In the genomic region with DNA sequence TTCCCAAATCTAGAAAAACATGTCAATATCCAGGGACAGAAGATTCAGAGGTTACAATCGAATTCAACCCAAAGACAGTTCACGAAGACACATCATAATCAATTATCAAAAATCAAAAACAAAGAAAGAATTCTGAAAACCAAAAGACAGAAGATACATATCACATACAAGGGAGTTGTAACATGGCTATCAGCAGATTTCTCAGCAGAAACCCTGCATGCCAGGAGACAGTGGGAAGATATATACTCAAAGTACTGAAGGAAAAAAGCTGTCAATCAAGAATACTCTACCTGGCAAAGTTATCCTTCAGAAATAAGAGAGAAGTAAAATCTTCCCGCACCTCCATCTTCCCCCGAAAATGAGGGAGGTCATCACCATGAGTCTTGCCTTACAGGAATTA, we compare ENCODE assay signal across 26 cellular contexts.
DNase-seq lines count a peak whose midpoint lies in the region; ATAC-seq, FAIRE-seq and TF ChIP-seq lines count a peak whose summit lies in the region.
"Had no signal": no experiment of that assay in that cellular context is flagged by ENCODE, and none has a peak within 500 bp of the region (broad histone marks: within the 10 kb centered on the region; RNA-seq: fewer than 3 reads in every experiment).

No MANE protein-coding gene starts in this region.

- H3K9me3 ChIP-seq in MM.1S (replicated peaks; ENCODE audit: insufficient read depth, low read length), result no peaks in the 10 kb centered on the region
- H3K9me3 ChIP-seq: BE2C had no signal

- no peaks in the 10 kb centered on the region for H3K27me3 ChIP-seq in MM.1S (replicated peaks; ENCODE audit: insufficient read depth, low read length)
- H3K27me3 ChIP-seq: BE2C, BLaER1 had no signal

- no peaks in the 10 kb centered on the region for H3K4me1 ChIP-seq in MM.1S (ENCODE audit: low read length)
- H3K4me1 ChIP-seq: BE2C had no signal

- peaks cover 9 to 10% of the 10 kb centered on the region in 2 donors for H3K36me3 Mint-ChIP-seq in activated T-cell treated with anti-CD3 and anti-CD28 coated beads, Interleukin-2, amount 50 U/mL, for 72 hours (ENCODE audit: insufficient read depth in 2 of 2)
- no peaks in the 10 kb centered on the region for H3K36me3 Mint-ChIP-seq in activated T-cell treated with anti-CD3 and anti-CD28 coated beads, Interleukin-2, amount 50 U/mL, for 24 hours (ENCODE audit: low read depth)
- peaks cover 23% of the 10 kb centered on the region for H3K36me3 Mint-ChIP-seq in endothelial cell (ENCODE audit: low read depth, unreplicated experiment)
- H3K36me3 Mint-ChIP-seq: CD14-positive monocyte; CD4-positive, CD25-positive, alpha-beta regulatory T cell had no signal

- H3K9me2 ChIP-seq in MM.1S (replicated peaks; ENCODE audit: insufficient read depth, low read length), result no peaks in the 10 kb centered on the region

- peak overlapping the region; percentile 55 for H3K27ac Mint-ChIP-seq in activated T-cell treated with anti-CD3 and anti-CD28 coated beads, Interleukin-2, amount 50 U/mL, for 72 hours
- no peak overlapping the region for H3K27ac Mint-ChIP-seq in activated T-cell treated with anti-CD3 and anti-CD28 coated beads, Interleukin-2, amount 50 U/mL, for 24 hours
- H3K27ac Mint-ChIP-seq in endothelial cell (ENCODE audit: unreplicated experiment), result no peak overlapping the region
- H3K27ac Mint-ChIP-seq: CD4-positive, alpha-beta memory T cell; CD4-positive, CD25-positive, alpha-beta regulatory T cell; CD8-positive, alpha-beta memory T cell had no signal

- H3F3A ChIP-seq in MM.1S (ENCODE audit: insufficient read depth, low read length), result no peaks in the 10 kb centered on the region

- peaks cover 10% of the 10 kb centered on the region for H3K27me3 Mint-ChIP-seq in activated T-cell treated with anti-CD3 and anti-CD28 coated beads, Interleukin-2, amount 50 U/mL, for 72 hours (ENCODE audit: low read depth)
- peaks cover 6% of the 10 kb centered on the region for H3K27me3 Mint-ChIP-seq in activated T-cell treated with anti-CD3 and anti-CD28 coated beads, Interleukin-2, amount 50 U/mL, for 24 hours
- H3K27me3 Mint-ChIP-seq in endothelial cell (ENCODE audit: unreplicated experiment), result peaks cover 2% of the 10 kb centered on the region

- H3K4me1 Mint-ChIP-seq in activated T-cell treated with anti-CD3 and anti-CD28 coated beads, Interleukin-2, amount 50 U/mL, for 72 hours (ENCODE audit: low read depth), result no peaks in the 10 kb centered on the region
- no peaks in the 10 kb centered on the region for H3K4me1 Mint-ChIP-seq in activated T-cell treated with anti-CD3 and anti-CD28 coated beads, Interleukin-2, amount 50 U/mL, for 24 hours (ENCODE audit: low read depth)
- H3K4me1 Mint-ChIP-seq in endothelial cell (ENCODE audit: unreplicated experiment), result no peaks in the 10 kb centered on the region
- H3K4me1 Mint-ChIP-seq: CD14-positive monocyte; CD4-positive, alpha-beta memory T cell; CD8-positive, alpha-beta memory T cell had no signal

- no peaks in the 10 kb centered on the region for H3K36me3 ChIP-seq in MM.1S (replicated peaks; ENCODE audit: insufficient read depth, low read length)
- H3K36me3 ChIP-seq: BE2C, BLaER1 had no signal

- H3K4me2 ChIP-seq in MM.1S (ENCODE audit: low read depth, low read length), result no peak overlapping the region
- H3K4me2 ChIP-seq: BLaER1 had no signal

- H4K20me1 ChIP-seq in MM.1S (ENCODE audit: insufficient read depth, low read length), result no peaks in the 10 kb centered on the region
- H4K20me1 ChIP-seq: BLaER1 had no signal

- no peaks in the 10 kb centered on the region for H3K79me2 ChIP-seq in MM.1S (ENCODE audit: low read length)

- H3K9ac ChIP-seq in MM.1S (ENCODE audit: low read length), result no peak overlapping the region
- H3K9ac ChIP-seq: BLaER1 had no signal

- peaks cover 10 to 12% of the 10 kb centered on the region in 2 donors for H3K9me3 Mint-ChIP-seq in activated T-cell treated with anti-CD3 and anti-CD28 coated beads, Interleukin-2, amount 50 U/mL, for 72 hours
- peaks cover 11% of the 10 kb centered on the region for H3K9me3 Mint-ChIP-seq in activated T-cell treated with anti-CD3 and anti-CD28 coated beads, Interleukin-2, amount 50 U/mL, for 24 hours
- H3K9me3 Mint-ChIP-seq in endothelial cell (ENCODE audit: unreplicated experiment), result peaks cover 6% of the 10 kb centered on the region

- DNase-seq in activated T-cell treated with anti-CD3 and anti-CD28 coated beads, Interleukin-2, amount 50 U/mL, for 72 hours, result no peak
- DNase-seq in activated T-cell treated with anti-CD3 and anti-CD28 coated beads, Interleukin-2, amount 50 U/mL, for 24 hours, result no peak
- no peak for DNase-seq in HTR-8/SVneo (ENCODE audit: insufficient read length, low spot score)
- DNase-seq in endothelial cell (ENCODE audit: low spot score), result no peak
- no peak for DNase-seq in NCI-H1930 (lab: John Stamatoyannopoulos, UW)
- no peak for DNase-seq in MM.1S
- DNase-seq: ACHN; BE2C; C1 segment of cervical spinal cord; CD4-positive, alpha-beta memory T cell; CD4-positive, CD25-positive, alpha-beta regulatory T cell; CD8-positive, alpha-beta memory T cell; COR-L47; DMS 273 treated with DMSO at 0.1 percent for 48 hours; DMS153; DMS53; DMS79; DND-41; EL; GDM1 had no signal

- no peak overlapping the region for H2AFZ ChIP-seq in MM.1S (ENCODE audit: low read length)

- peak; percentile 36 for FAIRE-seq in HTR-8/SVneo (lab: Jason Lieb, UNC)
- FAIRE-seq: GM12878, GM12892, GM18507 had no signal

- TF ChIP-seq CTCF in endothelial cell (IDR thresholded peaks at IDR 0.05; ENCODE audit: unreplicated experiment) (no peak), MM.1S (IDR thresholded peaks at IDR 0.05; ENCODE audit: low read length) (no peak)

- no peak overlapping the region for H3K4me3 Mint-ChIP-seq in activated T-cell treated with anti-CD3 and anti-CD28 coated beads, Interleukin-2, amount 50 U/mL, for 72 hours
- no peak overlapping the region for H3K4me3 Mint-ChIP-seq in activated T-cell treated with anti-CD3 and anti-CD28 coated beads, Interleukin-2, amount 50 U/mL, for 24 hours
- H3K4me3 Mint-ChIP-seq in endothelial cell (ENCODE audit: unreplicated experiment), result peak overlapping the region; percentile 17
- H3K4me3 Mint-ChIP-seq: CD14-positive monocyte; CD4-positive, alpha-beta memory T cell; CD4-positive, CD25-positive, alpha-beta regulatory T cell; CD8-positive, alpha-beta memory T cell had no signal

- ATAC-seq in activated T-cell treated with anti-CD3 and anti-CD28 coated beads, Interleukin-2, amount 50 U/mL, for 72 hours (replicated peaks in 1 of 2), result no peak
- ATAC-seq: GM12878 had no signal

- H3K4me3 ChIP-seq in MM.1S (ENCODE audit: low read length), result no peak overlapping the region
- H3K4me3 ChIP-seq: BLaER1, GM12878 had no signal

- H3K27ac ChIP-seq in MM.1S (ENCODE audit: low read length), result no peak overlapping the region
- H3K27ac ChIP-seq: 22Rv1, BLaER1 had no signal
